In genomic region chr20:54112221-54112884, GRCh38 we compare ENCODE assay signal across 1 cellular context.
TF ChIP-seq lines count a peak whose summit lies in the region.

No MANE protein-coding gene starts in this region.

TF ChIP-seq in GM12878, 131 proteins besides CTCF, POLR2A, EP300 and RAD21 (continued from another document):
- TF ChIP-seq ZBTB40 (IDR thresholded peaks at IDR 0.05; ENCODE audit: borderline replicate concordance), result no peak
- TF ChIP-seq, protein P1, sequence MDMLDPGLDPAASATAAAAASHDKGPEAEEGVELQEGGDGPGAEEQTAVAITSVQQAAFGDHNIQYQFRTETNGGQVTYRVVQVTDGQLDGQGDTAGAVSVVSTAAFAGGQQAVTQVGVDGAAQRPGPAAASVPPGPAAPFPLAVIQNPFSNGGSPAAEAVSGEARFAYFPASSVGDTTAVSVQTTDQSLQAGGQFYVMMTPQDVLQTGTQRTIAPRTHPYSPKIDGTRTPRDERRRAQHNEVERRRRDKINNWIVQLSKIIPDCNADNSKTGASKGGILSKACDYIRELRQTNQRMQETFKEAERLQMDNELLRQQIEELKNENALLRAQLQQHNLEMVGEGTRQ (IDR thresholded peaks at IDR 0.05; ENCODE audit: borderline replicate concordance, low read depth, low read length), result no peak
- TF ChIP-seq, protein P2, sequence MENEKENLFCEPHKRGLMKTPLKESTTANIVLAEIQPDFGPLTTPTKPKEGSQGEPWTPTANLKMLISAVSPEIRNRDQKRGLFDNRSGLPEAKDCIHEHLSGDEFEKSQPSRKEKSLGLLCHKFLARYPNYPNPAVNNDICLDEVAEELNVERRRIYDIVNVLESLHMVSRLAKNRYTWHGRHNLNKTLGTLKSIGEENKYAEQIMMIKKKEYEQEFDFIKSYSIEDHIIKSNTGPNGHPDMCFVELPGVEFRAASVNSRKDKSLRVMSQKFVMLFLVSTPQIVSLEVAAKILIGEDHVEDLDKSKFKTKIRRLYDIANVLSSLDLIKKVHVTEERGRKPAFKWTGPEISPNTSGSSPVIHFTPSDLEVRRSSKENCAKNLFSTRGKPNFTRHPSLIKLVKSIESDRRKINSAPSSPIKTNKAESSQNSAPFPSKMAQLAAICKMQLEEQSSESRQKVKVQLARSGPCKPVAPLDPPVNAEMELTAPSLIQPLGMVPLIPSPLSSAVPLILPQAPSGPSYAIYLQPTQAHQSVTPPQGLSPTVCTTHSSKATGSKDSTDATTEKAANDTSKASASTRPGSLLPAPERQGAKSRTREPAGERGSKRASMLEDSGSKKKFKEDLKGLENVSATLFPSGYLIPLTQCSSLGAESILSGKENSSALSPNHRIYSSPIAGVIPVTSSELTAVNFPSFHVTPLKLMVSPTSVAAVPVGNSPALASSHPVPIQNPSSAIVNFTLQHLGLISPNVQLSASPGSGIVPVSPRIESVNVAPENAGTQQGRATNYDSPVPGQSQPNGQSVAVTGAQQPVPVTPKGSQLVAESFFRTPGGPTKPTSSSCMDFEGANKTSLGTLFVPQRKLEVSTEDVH (IDR thresholded peaks at IDR 0.05; ENCODE audit: low read depth, partially characterized antibody), result no peak
